Comparison of ENCODE assay signal across 12 cellular contexts in the genomic region with DNA sequence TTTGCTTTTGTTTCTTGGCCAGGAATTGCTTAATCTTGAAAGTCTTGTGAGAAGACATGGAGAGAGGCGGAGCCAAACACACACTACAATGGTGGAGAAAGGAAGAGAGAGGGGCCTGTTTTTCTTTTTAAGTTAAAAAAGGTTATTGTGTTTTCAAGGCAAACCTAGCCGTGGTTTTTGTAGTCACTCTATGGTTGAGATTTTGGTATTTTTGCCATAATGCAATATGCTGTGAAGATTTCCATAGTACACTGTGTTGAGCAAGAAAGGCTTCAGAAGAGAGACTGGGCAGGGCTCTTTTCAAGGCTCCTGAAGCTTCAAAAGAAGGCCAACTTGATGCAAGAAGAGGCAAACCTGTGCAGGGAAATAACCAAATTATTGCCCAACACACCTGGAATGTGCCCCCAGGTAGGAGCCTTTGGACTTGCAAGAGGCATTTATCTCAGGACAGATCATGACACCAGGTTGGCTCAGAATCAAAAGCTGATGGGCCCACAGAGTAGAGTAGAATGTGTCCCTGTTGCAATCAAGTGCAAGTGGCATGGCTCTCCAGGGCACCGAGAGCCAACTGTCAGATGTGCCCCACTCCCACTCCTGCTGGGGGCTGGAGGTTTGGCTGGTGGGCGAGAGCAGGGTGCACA. TPM values are rescaled to one million over a fixed set of nuclear protein-coding genes. Genes with fewer than 3 reads are reported as not detected.
DNase-seq lines count a peak whose midpoint lies in the region; ATAC-seq and TF ChIP-seq lines count a peak whose summit lies in the region.
"Had no signal": no experiment of that assay in that cellular context is flagged by ENCODE, and none has a peak within 500 bp of the region (broad histone marks: within the 10 kb centered on the region; RNA-seq: fewer than 3 reads in every experiment).

No MANE protein-coding gene starts in this region.

- H2BK5ac ChIP-seq in IMR-90 (ENCODE audit: low read depth, low read length, poor library complexity, severe bottlenecking) = peak overlapping the region; percentile 33

- CTCF ChIA-PET in IMR-90 (lab: Yijun Ruan, JAX) (interaction anchor here (0.7 to 1.0 kb wide), 2 partner anchors 22 to 43 kb away, joined by 3 read pairs; a partner anchor contains a TSS), mammary epithelial cell (lab: Charles Lee; ENCODE audit: low non-redundant PET) (no interaction called here)

- H3K27me3 ChIP-seq in IMR-90 (ENCODE audit: control insufficient read depth, insufficient read depth, low read length) (no peaks in the 10 kb centered on the region), mammary epithelial cell (ENCODE audit: insufficient read depth, low read length) (no peaks in the 10 kb centered on the region), lower lobe of right lung (ENCODE audit: low read depth) (no peaks in the 10 kb centered on the region), stomach smooth muscle (ENCODE audit: control insufficient read depth in 1 of 2, insufficient read depth in 2 of 2, low read length in 2 of 2) (no peaks in the 10 kb centered on the region)
- H3K27me3 ChIP-seq: dorsolateral prefrontal cortex had no signal

- no peak; the same call in 1 of the 2 replicates for TF ChIP-seq POLR2A in IMR-90 (IDR thresholded peaks at IDR 0.05; ENCODE audit: low read depth, low read length)

- TF ChIP-seq RAD21 in IMR-90 (IDR thresholded peaks at IDR 0.05; ENCODE audit: low read length) = no peak

- no peak overlapping the region for H3K18ac ChIP-seq in IMR-90 (ENCODE audit: low read depth, low read length)

- no peak overlapping the region for H3K9ac ChIP-seq in IMR-90 (ENCODE audit: low read depth, low read length)
- no peak overlapping the region for H3K9ac ChIP-seq in mammary epithelial cell (ENCODE audit: insufficient read depth, low read length)
- no peak overlapping the region for H3K9ac ChIP-seq in stomach smooth muscle (ENCODE audit: low read length in 2 of 2)

- H2AK9ac ChIP-seq in IMR-90 (replicated peaks; ENCODE audit: low read depth, low read length, poor library complexity) = peak overlapping the region; percentile 51

- H3K4me3 ChIP-seq in IMR-90 (ENCODE audit: insufficient read depth, low read depth, low read length) (no peak overlapping the region), mammary epithelial cell (replicated peaks in 1 of 3; ENCODE audit: insufficient read depth in 1 of 3, low read depth in 2 of 3, low read length in 3 of 3) (no peak overlapping the region), lower lobe of right lung (no peak overlapping the region), stomach smooth muscle (ENCODE audit: low read length in 2 of 2) (no peak overlapping the region)
- H3K4me3 ChIP-seq: dorsolateral prefrontal cortex had no signal

- H3K4me2 ChIP-seq in IMR-90 (ENCODE audit: low read depth, low read length) = no peak overlapping the region
- no peak overlapping the region for H3K4me2 ChIP-seq in mammary epithelial cell (ENCODE audit: insufficient read depth, low read depth, low read length)

- peaks cover 49% of the 10 kb centered on the region for H3K9me1 ChIP-seq in IMR-90 (ENCODE audit: insufficient read depth, low read length)

- no peak overlapping the region for H4K5ac ChIP-seq in IMR-90 (ENCODE audit: low read depth, low read length)

- H4K91ac ChIP-seq in IMR-90 (ENCODE audit: insufficient read depth, low read depth, low read length) = peak overlapping the region; percentile 9; the same call in 1 of the 2 replicates

- H2BK15ac ChIP-seq in IMR-90 (ENCODE audit: low read depth, low read length) = no peak overlapping the region

- no peak overlapping the region for H3K23ac ChIP-seq in IMR-90 (ENCODE audit: low read depth, low read length)

- no peaks in the 10 kb centered on the region for H3K9me3 ChIP-seq in IMR-90 (ENCODE audit: control insufficient read depth, insufficient read depth, low read length)
- no peaks in the 10 kb centered on the region for H3K9me3 ChIP-seq in mammary epithelial cell (replicated peaks; ENCODE audit: insufficient read depth, low read length)
- peaks cover under 1% of the 10 kb centered on the region for H3K9me3 ChIP-seq in lower lobe of right lung
- no peaks in the 10 kb centered on the region for H3K9me3 ChIP-seq in stomach smooth muscle (ENCODE audit: control insufficient read depth in 2 of 2, low read length in 2 of 2)

- ATAC-seq in IMR-90 (ENCODE audit: low read depth) = no peak
- ATAC-seq in lower lobe of right lung = peak in 1 of 2 donors; percentile 29
- ATAC-seq: activated CD8-positive, alpha-beta T cell treated with anti-CD3 and anti-CD28 coated beads for 36 hours had no signal

- 80% methylated on average over 1 of the region's 4 CpGs; no CpG with 5 or more reads in 1 of the 2 experiments for WGBS in IMR-90 (ENCODE audit: extremely low coverage in 2 of 2, insufficient read length in 1 of 2), 2 experiments
- WGBS in mammary epithelial cell (ENCODE audit: low coverage, missing lambda C conversion rate) = 32% methylated on average over 4 of the region's 4 CpGs

- H3K4ac ChIP-seq in IMR-90 (ENCODE audit: low read depth, low read length) = peak overlapping the region; percentile 19; the same call in 1 of the 2 replicates

- H3K27ac ChIP-seq in IMR-90 (ENCODE audit: insufficient read depth, low read length) (no peak overlapping the region), mammary epithelial cell (ENCODE audit: insufficient read depth, low read depth, low read length) (peak overlapping the region; percentile 50), lower lobe of right lung (peak overlapping the region; percentile 86), stomach smooth muscle (ENCODE audit: low read length) (peak overlapping the region; percentile 11)

- peaks cover 19% of the 10 kb centered on the region for H3K79me2 ChIP-seq in mammary epithelial cell (ENCODE audit: insufficient read depth, low read length)

- POLR2A ChIA-PET in IMR-90 (lab: Charles Lee; ENCODE audit: unreplicated experiment) = interaction anchor here (1.0 kb wide), 1 partner anchor 40 kb away, joined by 3 read pairs; no protein-coding TSS in a partner anchor

- H2AFZ ChIP-seq in IMR-90 (replicated peaks; ENCODE audit: low read length, poor library complexity) (no peak overlapping the region), mammary epithelial cell (ENCODE audit: low read depth, low read length) (no peak overlapping the region)

- H3K79me1 ChIP-seq in IMR-90 (ENCODE audit: low read depth in 1 of 2, low read length in 2 of 2) = peaks cover 12 to 59% of the 10 kb centered on the region in 2 experiments

- H3K36me3 ChIP-seq in IMR-90 (ENCODE audit: control insufficient read depth, insufficient read depth, low read length) (peaks cover 32% of the 10 kb centered on the region), mammary epithelial cell (ENCODE audit: insufficient read depth, low read length) (peaks cover 24% of the 10 kb centered on the region), lower lobe of right lung (peaks cover 31% of the 10 kb centered on the region), stomach smooth muscle (ENCODE audit: control insufficient read depth in 2 of 2, insufficient read depth in 2 of 2, low read length in 2 of 2) (peaks cover 22 to 28% of the 10 kb centered on the region in 2 donors)

- no peak for DNase-seq in IMR-90
- DNase-seq in mammary epithelial cell = peak; percentile 71
- DNase-seq in lower lobe of right lung = no peak
- no peak for DNase-seq in NCI-H1930 (lab: John Stamatoyannopoulos, UW)
- no peak for DNase-seq in T1000 (lab: John Stamatoyannopoulos, UW)
- DNase-seq in activated CD4-positive, CD25-positive, alpha-beta regulatory T cell (lab: John Stamatoyannopoulos, UW) = no peak
- no peak for DNase-seq in RPMI8226
- DNase-seq: activated CD8-positive, alpha-beta T cell treated with anti-CD3 and anti-CD28 coated beads for 36 hours; activated naive CD4-positive, alpha-beta T cell treated with anti-CD3 and anti-CD28 coated beads, Interleukin-2, amount 10 ng/mL, durations not matched to agents 7 days and 5 days; NCI-H2171 had no signal

- H3K14ac ChIP-seq in IMR-90 (replicated peaks; ENCODE audit: low read depth, low read length) = no peak overlapping the region

- intact Hi-C loops in IMR-90 (cut with micrococcal nuclease) (loop anchor here (2.0 kb wide), 1 partner anchor 25 kb away; no protein-coding TSS in a partner anchor), mammary epithelial cell (cut with micrococcal nuclease) (loop anchor here (1.0 kb wide), 2 partner anchors 25 to 41 kb away; no protein-coding TSS in a partner anchor), lower lobe of right lung (cut with DNase I) (no loop called here)

- H3K56ac ChIP-seq in IMR-90 (ENCODE audit: extremely low read depth, insufficient read depth, low read length) = no peak overlapping the region

- peak overlapping the region; percentile 37; the same call in 1 of the 2 replicates for H2BK20ac ChIP-seq in IMR-90 (ENCODE audit: low read depth, low read length)

- BruUV-seq in IMR-90 (replicated peaks; lab: Mats Ljungman, UMichigan) = no TSS peak
- BruUV-seq in mammary epithelial cell (replicated peaks; lab: Mats Ljungman, UMichigan) = no TSS peak

- dilution Hi-C loops in IMR-90 (cut with HindIII; ENCODE audit: low sequenced_read_pairs, unreplicated experiment) = no loop called here
- dilution Hi-C loops in mammary epithelial cell (cut with HindIII; ENCODE audit: low sequenced_read_pairs) = loop anchor here (5.0 kb wide), 2 partner anchors 60 to 125 kb away; no protein-coding TSS in a partner anchor

- TF ChIP-seq CTCF in IMR-90 (conservative IDR thresholded peaks at IDR 0.05; ENCODE audit: low read depth, low read length) (no peak), mammary epithelial cell (conservative IDR thresholded peaks at IDR 0.05 in 1 of 2, IDR thresholded peaks at IDR 0.05 in 1 of 2; ENCODE audit: extremely low read depth in 1 of 2, insufficient read depth in 1 of 2, low read depth in 1 of 2, low read length in 2 of 2) (no peak), lower lobe of right lung (IDR thresholded peaks at IDR 0.05) (no peak)

- H4K8ac ChIP-seq in IMR-90 (ENCODE audit: low read depth in 2 of 2, low read length in 2 of 2) = no peak overlapping the region

- in situ Hi-C loops in IMR-90 (cut with MboI; ENCODE audit: low sequenced_read_pairs) (loop anchor here (5.0 kb wide), 1 partner anchor 35 kb away; no protein-coding TSS in a partner anchor), mammary epithelial cell (cut with MboI; ENCODE audit: low sequenced_read_pairs in 2 of 2) (no loop called here)

- H3K4me1 ChIP-seq in IMR-90 (ENCODE audit: control insufficient read depth, insufficient read depth, low read length) (peaks cover 24% of the 10 kb centered on the region), mammary epithelial cell (ENCODE audit: insufficient read depth, low read length) (peaks cover 57% of the 10 kb centered on the region), lower lobe of right lung (peaks cover 70% of the 10 kb centered on the region), stomach smooth muscle (ENCODE audit: control insufficient read depth, insufficient read depth, low read length) (peaks cover 21% of the 10 kb centered on the region)

- peaks cover 42% of the 10 kb centered on the region for H4K20me1 ChIP-seq in IMR-90 (ENCODE audit: insufficient read depth, low read length)
- no peaks in the 10 kb centered on the region for H4K20me1 ChIP-seq in mammary epithelial cell (ENCODE audit: insufficient read depth, low read length)

- peak overlapping the region; percentile 33 for H2AK5ac ChIP-seq in IMR-90 (ENCODE audit: low read depth, low read length)

- no peak overlapping the region for H2BK120ac ChIP-seq in IMR-90 (ENCODE audit: low read depth, low read length)

RNA-seq across cellular contexts. Expression of a gene that starts 22.1 kb away (rescaled TPM):
- 162 and 172 TPM in 2 replicates for total RNA-seq in IMR-90 (2012; rRNA removed)
- 176 and 230 TPM in 2 replicates for polyA plus RNA-seq in IMR-90 (2012; rRNA removed)
- polyA plus RNA-seq in IMR-90 (2012; cell fraction: cytosol; rRNA removed) = 168 and 220 TPM in 2 replicates
- 530 and 567 TPM in 2 replicates for polyA plus RNA-seq in IMR-90 (2012; cell fraction: nucleus; rRNA removed; ENCODE audit: low replicate concordance)
- total RNA-seq in mammary epithelial cell = 100 to 1,000 TPM; 116 to 144 TPM
- 47.5 TPM for polyA plus RNA-seq in mammary epithelial cell
- polyA minus RNA-seq in mammary epithelial cell = 86.1 TPM
- 77.8 TPM for total RNA-seq in lower lobe of right lung
- total RNA-seq: activated CD8-positive, alpha-beta T cell treated with anti-CD3 and anti-CD28 coated beads for 36 hours had no signal
